23 cellular contexts compared by ENCODE assay signal in genomic region chr1:34976384-34977209, GRCh38. TPM values are rescaled to one million over a fixed set of nuclear protein-coding genes. Genes with fewer than 3 reads are reported as not detected.
"Had no signal": no experiment of that assay in that cellular context is flagged by ENCODE, and none has a peak within 500 bp of the region (broad histone marks: within the 10 kb centered on the region; RNA-seq: fewer than 3 reads in every experiment).

No MANE protein-coding gene starts in this region.

- H3K4me3 Mint-ChIP-seq: activated CD4-positive, alpha-beta T cell treated with anti-CD3 and anti-CD28 coated beads, Interleukin-2, amount 10 ng/mL, durations not matched to agents 7 days and 5 days; activated CD8-positive, alpha-beta T cell treated with anti-CD3 and anti-CD28 coated beads, Interleukin-2, amount 10 ng/mL, durations not matched to agents 7 days and 5 days; activated T-helper 1 cell treated with anti-CD3 and anti-CD28 coated beads, Interleukin-12 subunit alpha, Interleukin-12 subunit beta, Interleukin-2, Interleukin-4 antibody, amounts not matched to agents 30 ng/mL and 10 ng/mL and 1 ng/mL, durations not matched to agents 14 hours and 24 hours and 36 hours; natural killer cell treated with Interleukin-12 subunit alpha and Interleukin-12 subunit beta and Interleukin-15 and Interleukin-18, amount 100 ng/mL, for 72 hours had no signal

- FAIRE-seq: endometrium, kidney, pancreas had no signal

- H3K27ac Mint-ChIP-seq: activated CD4-positive, alpha-beta T cell treated with anti-CD3 and anti-CD28 coated beads, Interleukin-2, amount 10 ng/mL, durations not matched to agents 7 days and 5 days; activated CD8-positive, alpha-beta T cell treated with anti-CD3 and anti-CD28 coated beads, Interleukin-2, amount 10 ng/mL, durations not matched to agents 7 days and 5 days; activated T-helper 1 cell treated with anti-CD3 and anti-CD28 coated beads, Interleukin-12 subunit alpha, Interleukin-12 subunit beta, Interleukin-2, Interleukin-4 antibody, amounts not matched to agents 30 ng/mL and 10 ng/mL and 1 ng/mL, durations not matched to agents 14 hours and 24 hours and 36 hours; natural killer cell treated with Interleukin-12 subunit alpha and Interleukin-12 subunit beta and Interleukin-15 and Interleukin-18, amount 100 ng/mL, for 72 hours had no signal

- H3K27me3 ChIP-seq: left lung, pancreas, right lobe of liver, uterus had no signal

- ATAC-seq: activated CD4-positive, CD25-positive, alpha-beta regulatory T cell treated with anti-CD3 and anti-CD28 coated beads, Interleukin-2, amount 50 U/mL, for 24 hours; activated CD8-positive, alpha-beta T cell treated with anti-CD3 and anti-CD28 coated beads, Interleukin-2, amount 10 ng/mL, durations not matched to agents 7 days and 5 days; left lung; natural killer cell treated with Interleukin-12 subunit alpha and Interleukin-12 subunit beta and Interleukin-15 and Interleukin-18, amount 100 ng/mL, for 72 hours; pancreas; psoas muscle had no signal

- H3K4me1 ChIP-seq: left lung, pancreas, psoas muscle, right lobe of liver, uterus had no signal

- H3K27me3 Mint-ChIP-seq: activated CD4-positive, alpha-beta T cell treated with anti-CD3 and anti-CD28 coated beads, Interleukin-2, amount 10 ng/mL, durations not matched to agents 7 days and 5 days; natural killer cell treated with Interleukin-12 subunit alpha and Interleukin-12 subunit beta and Interleukin-15 and Interleukin-18, amount 100 ng/mL, for 72 hours had no signal

- H3K9me3 ChIP-seq: left lung, neutrophil, pancreas, psoas muscle, right lobe of liver, uterus had no signal

- H3K9me3 Mint-ChIP-seq: activated CD4-positive, alpha-beta T cell treated with anti-CD3 and anti-CD28 coated beads, Interleukin-2, amount 10 ng/mL, durations not matched to agents 7 days and 5 days; activated T-helper 1 cell treated with anti-CD3 and anti-CD28 coated beads, Interleukin-12 subunit alpha, Interleukin-12 subunit beta, Interleukin-2, Interleukin-4 antibody, amounts not matched to agents 30 ng/mL and 10 ng/mL and 1 ng/mL, durations not matched to agents 14 hours and 24 hours and 36 hours; natural killer cell treated with Interleukin-12 subunit alpha and Interleukin-12 subunit beta and Interleukin-15 and Interleukin-18, amount 100 ng/mL, for 72 hours had no signal

- H3K4me3 ChIP-seq: left lung, pancreas, psoas muscle, right lobe of liver, skin epidermis, uterus had no signal

- H3K27ac ChIP-seq: left lung, neutrophil, pancreas, psoas muscle, right lobe of liver, skin epidermis, uterus had no signal

- DNase-seq: activated CD4-positive, alpha-beta T cell treated with anti-CD3 and anti-CD28 coated beads, Interleukin-2, amount 10 ng/mL, durations not matched to agents 7 days and 5 days; activated CD8-positive, alpha-beta T cell treated with anti-CD3 and anti-CD28 coated beads, Interleukin-2, amount 10 ng/mL, durations not matched to agents 7 days and 5 days; activated gamma-delta T cell; activated naive CD4-positive, alpha-beta T cell treated with anti-CD3 and anti-CD28 coated beads, Interleukin-2, amount 50 U/mL, for 16 hours; effector CD4-positive, alpha-beta T cell; foreskin fibroblast; left lung; midbrain; psoas muscle; right lobe of liver; stimulated activated CD4-positive, alpha-beta T cell treated with anti-CD3 and anti-CD28 coated beads, Interleukin-1b, Interleukin-23, amount 100 ng/mL, for 48 hours; trophoblast cell; uterus had no signal

- H3K36me3 ChIP-seq: pancreas, right lobe of liver, uterus had no signal

RNA-seq across cellular contexts. Expression of gene DLGAP3, which starts 47.1 kb away (rescaled TPM):
- total RNA-seq: bronchial epithelial cell, fibroblast of lung had no signal
- polyA plus RNA-seq: fibroblast of lung had no signal
